Comparison of ENCODE assay signal across 14 cellular contexts in the genomic region with DNA sequence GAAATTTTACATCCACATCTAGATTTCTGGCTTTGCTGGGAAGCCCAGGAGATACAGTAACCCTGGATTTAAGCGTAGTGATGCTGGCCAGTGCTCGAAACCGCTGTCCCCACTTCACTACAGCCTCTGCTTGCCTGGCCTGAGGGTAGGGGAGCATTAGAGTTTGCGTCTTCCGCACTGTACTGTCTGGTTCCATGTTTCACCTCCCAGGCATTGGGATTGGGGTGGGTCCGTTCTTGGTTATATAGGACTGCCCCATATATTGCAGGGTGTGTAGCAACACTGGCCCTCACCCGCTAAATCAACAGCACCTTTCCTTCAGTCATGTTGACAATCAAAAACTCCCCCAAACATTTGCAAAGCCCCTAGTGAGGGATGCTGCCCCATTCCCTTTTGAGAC.
A peak's percentile ranks its signal among the peaks of the same experiment; 100 is the strongest.
DNase-seq lines count a peak whose midpoint lies in the region; ATAC-seq, FAIRE-seq and TF ChIP-seq lines count a peak whose summit lies in the region.
"Had no signal": no experiment of that assay in that cellular context is flagged by ENCODE, and none has a peak within 500 bp of the region (broad histone marks: within the 10 kb centered on the region; RNA-seq: fewer than 3 reads in every experiment).

No MANE protein-coding gene starts in this region.

- TF ChIP-seq CTCF in IMR-90 (conservative IDR thresholded peaks at IDR 0.05; ENCODE audit: low read depth, low read length) (no peak), endothelial cell of umbilical vein (IDR thresholded peaks at IDR 0.05; ENCODE audit: extremely low read depth in 1 of 2, insufficient read depth in 1 of 2, low read depth in 1 of 2, low read length in 2 of 2) (no peak), osteocyte (IDR thresholded peaks at IDR 0.05) (no peak), tibial nerve (IDR thresholded peaks at IDR 0.05) (no peak), lower leg skin (IDR thresholded peaks at IDR 0.05) (no peak)

- no peak overlapping the region for H3K56ac ChIP-seq in IMR-90 (ENCODE audit: extremely low read depth, insufficient read depth, low read length)

- DNase-seq in IMR-90 (no peak), endothelial cell of umbilical vein (ENCODE audit: low read depth, low spot score) (no peak), osteocyte (ENCODE audit: extremely low spot score, unreplicated experiment) (peak; percentile 42), tibial nerve (ENCODE audit: low spot score in 2 of 2) (peak in 1 of 2 donors; percentile 4), NCI-H82 treated with DMSO at 0.1 percent for 48 hours (lab: John Stamatoyannopoulos, UW; ENCODE audit: unreplicated experiment) (no peak), lower leg skin (ENCODE audit: low spot score in 2 of 2) (no peak)
- no peak for DNase-seq in activated CD4-positive, alpha-beta T cell treated with anti-CD3 and anti-CD28 coated beads for 48 hours
- DNase-seq: activated CD4-positive, CD25-positive, alpha-beta regulatory T cell; activated gamma-delta T cell; colonic mucosa; NK-92 treated with Interleukin-12 subunit alpha and Interleukin-12 subunit beta, amount 100 ng/mL, for 24 hours; T-helper 17 cell had no signal

- H3K9me3 Mint-ChIP-seq in osteocyte (ENCODE audit: unreplicated experiment): no peaks in the 10 kb centered on the region

- H4K5ac ChIP-seq in IMR-90 (ENCODE audit: low read depth, low read length): no peak overlapping the region

- H3K14ac ChIP-seq in IMR-90 (replicated peaks; ENCODE audit: low read depth, low read length): no peak overlapping the region

- no peak overlapping the region for H3K27ac Mint-ChIP-seq in osteocyte (ENCODE audit: unreplicated experiment)
- H3K27ac Mint-ChIP-seq: B cell, T-helper 17 cell had no signal

- CTCF ChIA-PET in IMR-90 (lab: Yijun Ruan, JAX) (no interaction called here), endothelial cell of umbilical vein (lab: Charles Lee) (interaction anchor here (0.7 to 0.9 kb wide), 2 partner anchors 11 to 44 kb away, joined by 3 read pairs; no protein-coding TSS in a partner anchor)

- H2AFZ ChIP-seq in IMR-90 (replicated peaks; ENCODE audit: low read length, poor library complexity): peak overlapping the region; percentile 33
- no peak overlapping the region for H2AFZ ChIP-seq in endothelial cell of umbilical vein (ENCODE audit: low read depth, low read length)

- in situ Hi-C loops in IMR-90 (cut with MboI; ENCODE audit: low sequenced_read_pairs): no loop called here

- peak overlapping the region; percentile 57 for H2AK9ac ChIP-seq in IMR-90 (replicated peaks; ENCODE audit: low read depth, low read length, poor library complexity)

- H2BK120ac ChIP-seq in IMR-90 (ENCODE audit: low read depth, low read length): peak overlapping the region; percentile 84

- H2BK5ac ChIP-seq in IMR-90 (ENCODE audit: low read depth, low read length, poor library complexity, severe bottlenecking): no peak overlapping the region

- no peak for FAIRE-seq in endothelial cell of umbilical vein (lab: Jason Lieb, UNC)

- H3K9me3 ChIP-seq in IMR-90 (ENCODE audit: control insufficient read depth, insufficient read depth, low read length): no peaks in the 10 kb centered on the region
- H3K9me3 ChIP-seq in endothelial cell of umbilical vein (replicated peaks; ENCODE audit: control insufficient read depth, insufficient read depth, low read length): no peaks in the 10 kb centered on the region
- H3K9me3 ChIP-seq in tibial nerve: no peaks in the 10 kb centered on the region
- H3K9me3 ChIP-seq: ascending aorta, colonic mucosa had no signal

- no TSS peak for BruUV-seq in IMR-90 (replicated peaks; lab: Mats Ljungman, UMichigan)
- BruUV-seq in endothelial cell of umbilical vein (replicated peaks; lab: Mats Ljungman, UMichigan): no TSS peak

- H3K18ac ChIP-seq in IMR-90 (ENCODE audit: low read depth, low read length): no peak overlapping the region; the same call in 1 of the 2 replicates

- intact Hi-C loops in IMR-90 (cut with micrococcal nuclease): no loop called here
- intact Hi-C loops in endothelial cell of umbilical vein (cut with micrococcal nuclease): loop anchor here (2.0 kb wide), 1 partner anchor 237 kb away; no protein-coding TSS in a partner anchor
- intact Hi-C loops in lower leg skin (cut with DNase I; ENCODE audit: low total_unique reads): no loop called here

- H3K4me3 ChIP-seq in IMR-90 (ENCODE audit: insufficient read depth, low read depth, low read length) (no peak overlapping the region), endothelial cell of umbilical vein (replicated peaks in 1 of 3; ENCODE audit: insufficient read depth in 1 of 3, low read depth in 1 of 3, low read length in 3 of 3) (no peak overlapping the region), tibial nerve (no peak overlapping the region), lower leg skin (ENCODE audit: low read depth, poor library complexity, severe bottlenecking) (no peak overlapping the region)
- H3K4me3 ChIP-seq: ascending aorta, colonic mucosa had no signal

- H2BK15ac ChIP-seq in IMR-90 (ENCODE audit: low read depth, low read length): peak overlapping the region; percentile 80; the same call in 2 of the 3 replicates

- H2AK5ac ChIP-seq in IMR-90 (ENCODE audit: low read depth, low read length): peak overlapping the region; percentile 75; the same call in 1 of the 2 replicates

- no peaks in the 10 kb centered on the region for H3K36me3 ChIP-seq in IMR-90 (ENCODE audit: control insufficient read depth, insufficient read depth, low read length)
- no peaks in the 10 kb centered on the region for H3K36me3 ChIP-seq in endothelial cell of umbilical vein (ENCODE audit: control insufficient read depth in 2 of 2, extremely low read depth in 1 of 2, insufficient read depth in 2 of 2, low read length in 2 of 2)
- no peaks in the 10 kb centered on the region for H3K36me3 ChIP-seq in tibial nerve
- H3K36me3 ChIP-seq: ascending aorta, colonic mucosa had no signal

- H3K4me3 Mint-ChIP-seq in osteocyte (ENCODE audit: unreplicated experiment): no peak overlapping the region
- H3K4me3 Mint-ChIP-seq: B cell, T-helper 17 cell had no signal

- H3K27ac ChIP-seq in IMR-90 (ENCODE audit: insufficient read depth, low read length) (no peak overlapping the region), endothelial cell of umbilical vein (ENCODE audit: insufficient read depth, low read depth, low read length) (peak overlapping the region; percentile 71), tibial nerve (peak overlapping the region in 3 of 4 donors; percentile 30 to 85 (median 82))

- H3K9ac ChIP-seq in IMR-90 (ENCODE audit: low read depth, low read length): no peak overlapping the region
- no peak overlapping the region for H3K9ac ChIP-seq in endothelial cell of umbilical vein (replicated peaks; ENCODE audit: extremely low read depth, insufficient read depth, low read length)

- no peak for ATAC-seq in IMR-90 (ENCODE audit: low read depth)
- ATAC-seq: T-helper 17 cell had no signal

- TF ChIP-seq POLR2A in IMR-90 (IDR thresholded peaks at IDR 0.05; ENCODE audit: low read depth, low read length): no peak
- TF ChIP-seq POLR2A in endothelial cell of umbilical vein (IDR thresholded peaks at IDR 0.05; ENCODE audit: low read depth, low read length): peak; percentile 8
- no peak for TF ChIP-seq POLR2A in tibial nerve (IDR thresholded peaks at IDR 0.05)
- TF ChIP-seq POLR2A in lower leg skin (IDR thresholded peaks at IDR 0.05): no peak

- peaks cover 28% of the 10 kb centered on the region for H3K9me1 ChIP-seq in IMR-90 (ENCODE audit: insufficient read depth, low read length)
- no peaks in the 10 kb centered on the region for H3K9me1 ChIP-seq in endothelial cell of umbilical vein (replicated peaks; ENCODE audit: control insufficient read depth, extremely low read depth, insufficient read depth, low read length)

- H3K27me3 Mint-ChIP-seq in osteocyte (ENCODE audit: unreplicated experiment): no peaks in the 10 kb centered on the region
- H3K27me3 Mint-ChIP-seq: B cell, T-helper 17 cell had no signal

- H3K79me2 ChIP-seq in endothelial cell of umbilical vein (ENCODE audit: control insufficient read depth, insufficient read depth, low read length): no peaks in the 10 kb centered on the region

- peaks cover 0 to 13% of the 10 kb centered on the region in 2 experiments; a peak in 2 of 4 replicates for H3K79me1 ChIP-seq in IMR-90 (ENCODE audit: low read depth in 1 of 2, low read length in 2 of 2)

- peak overlapping the region; percentile 5; the same call in 1 of the 2 replicates for H4K91ac ChIP-seq in IMR-90 (ENCODE audit: insufficient read depth, low read depth, low read length)

- peak overlapping the region in 1 of 2 experiments; percentile 7; a peak in 1 of 4 replicates for H4K8ac ChIP-seq in IMR-90 (ENCODE audit: low read depth in 2 of 2, low read length in 2 of 2)

- peaks cover 68% of the 10 kb centered on the region for H3K4me1 Mint-ChIP-seq in osteocyte (ENCODE audit: unreplicated experiment)

- TF ChIP-seq EP300 in tibial nerve (IDR thresholded peaks at IDR 0.05): no peak

- peaks cover 34% of the 10 kb centered on the region for H3K4me1 ChIP-seq in IMR-90 (ENCODE audit: control insufficient read depth, insufficient read depth, low read length)
- H3K4me1 ChIP-seq in endothelial cell of umbilical vein (ENCODE audit: control insufficient read depth, extremely low read depth, insufficient read depth, low read length): peaks cover 71% of the 10 kb centered on the region
- peaks cover 4 to 88% (median 50%) of the 10 kb centered on the region in 4 donors for H3K4me1 ChIP-seq in tibial nerve

- TF ChIP-seq RAD21 in IMR-90 (IDR thresholded peaks at IDR 0.05; ENCODE audit: low read length): no peak

- peak overlapping the region; percentile 48; the same call in 1 of the 2 replicates for H3K4ac ChIP-seq in IMR-90 (ENCODE audit: low read depth, low read length)

- H2BK20ac ChIP-seq in IMR-90 (ENCODE audit: low read depth, low read length): peak overlapping the region; percentile 28; the same call in 1 of the 2 replicates

- no peaks in the 10 kb centered on the region for H3K36me3 Mint-ChIP-seq in osteocyte (ENCODE audit: unreplicated experiment)

- H3K27me3 ChIP-seq in IMR-90 (ENCODE audit: control insufficient read depth, insufficient read depth, low read length) (no peaks in the 10 kb centered on the region), endothelial cell of umbilical vein (ENCODE audit: control insufficient read depth in 2 of 2, insufficient read depth in 2 of 2, low read length in 2 of 2) (no peaks in the 10 kb centered on the region), tibial nerve (no peaks in the 10 kb centered on the region)
- H3K27me3 ChIP-seq: ascending aorta, colonic mucosa had no signal

- H3K23ac ChIP-seq in IMR-90 (ENCODE audit: low read depth, low read length): no peak overlapping the region

- WGBS in IMR-90 (ENCODE audit: extremely low coverage in 2 of 2, insufficient read length in 1 of 2), 2 experiments: no CpG with 5 or more reads among the region's 7 CpGs
- WGBS in tibial nerve, 2 donors: 96 to 99% methylated on average over 7 of the region's 7 CpGs
- 88 to 92% methylated on average over 7 of the region's 7 CpGs for WGBS in lower leg skin, 2 donors

- H3K4me2 ChIP-seq in IMR-90 (ENCODE audit: low read depth, low read length) (no peak overlapping the region), endothelial cell of umbilical vein (ENCODE audit: insufficient read depth, low read length) (no peak overlapping the region)

- dilution Hi-C loops in IMR-90 (cut with HindIII; ENCODE audit: low sequenced_read_pairs, unreplicated experiment) (no loop called here), endothelial cell of umbilical vein (cut with MboI; ENCODE audit: extremely low pct_ligation_motif_present, low sequenced_read_pairs) (no loop called here)

- H4K20me1 ChIP-seq in IMR-90 (ENCODE audit: insufficient read depth, low read length) (no peaks in the 10 kb centered on the region), endothelial cell of umbilical vein (replicated peaks; ENCODE audit: control insufficient read depth, extremely low read depth, insufficient read depth, low read length) (no peaks in the 10 kb centered on the region)

- POLR2A ChIA-PET in IMR-90 (lab: Charles Lee; ENCODE audit: unreplicated experiment) (no interaction called here), endothelial cell of umbilical vein (lab: Charles Lee) (interaction anchor here (1.0 kb wide), 1 partner anchor 241 kb away, joined by 3 read pairs; a partner anchor contains a TSS)
